Comparison of ENCODE assay signal across 8 cellular contexts in genomic region chr1:156727914-156728598, GRCh38. TPM values are rescaled to one million over a fixed set of nuclear protein-coding genes. Genes with fewer than 3 reads are reported as not detected.
A peak's percentile ranks its signal among the peaks of the same experiment; 100 is the strongest.
DNase-seq lines count a peak whose midpoint lies in the region; ATAC-seq and TF ChIP-seq lines count a peak whose summit lies in the region.

METTL25B (plus strand) TSS chr1:156728469; CDS start chr1:156729105, 636 bp downstream.

- H3K4me1 ChIP-seq in body of pancreas: peaks cover 50% of the 10 kb centered on the region
- peaks cover 23% of the 10 kb centered on the region for H3K4me1 ChIP-seq in iPS-20b (ENCODE audit: insufficient read depth, low read length)
- H3K4me1 ChIP-seq in skeletal muscle tissue (ENCODE audit: control insufficient read depth in 3 of 3, insufficient read depth in 3 of 3, low read length in 3 of 3): peaks cover 36 to 53% (median 41%) of the 10 kb centered on the region in 3 donors

- intact Hi-C loops in body of pancreas (cut with DNase I): no loop called here

- H3K36me3 ChIP-seq in body of pancreas (replicated peaks in 1 of 2; ENCODE audit: insufficient read depth in 1 of 2, low read depth in 2 of 2): peaks cover 0 to 6% of the 10 kb centered on the region in 2 donors
- H3K36me3 ChIP-seq in iPS-20b (ENCODE audit: insufficient read depth, low read depth, low read length): peaks cover 47% of the 10 kb centered on the region
- peaks cover 17 to 30% (median 28%) of the 10 kb centered on the region in 3 donors for H3K36me3 ChIP-seq in skeletal muscle tissue (ENCODE audit: control insufficient read depth in 3 of 3, insufficient read depth in 3 of 3, low read length in 3 of 3)

- H3K4me3 ChIP-seq in body of pancreas (peak within 1 kb of the TSS; percentile 46 to 85), iPS-20b (ENCODE audit: low read length) (peak within 1 kb of the TSS; percentile 99), skeletal muscle tissue (ENCODE audit: low read length in 3 of 3) (peak within 1 kb of the TSS; percentile 88 to 100 (median 99))

- whole genome bisulfite sequencing in body of pancreas, 2 donors: 0% methylated on average over 7 to 36 of the region's 46 CpGs

- DNase-seq in activated CD4-positive, alpha-beta T cell treated with anti-CD3 and anti-CD28 coated beads for 24 hours (ENCODE audit: low read depth in 2 of 2): peak; percentile 54 to 73
- DNase-seq in activated CD4-positive, alpha-beta T cell treated with anti-CD3 and anti-CD28 coated beads for 1 hour: no peak
- peak; percentile 79 for DNase-seq in NCI-H1105 treated with DMSO at 0.1 percent for 48 hours (lab: John Stamatoyannopoulos, UW)
- DNase-seq in T-helper 2 cell: peak in 4 of 5 experiments; percentile 47 to 91 (median 66)
- DNase-seq in body of pancreas: peak; percentile 82 to 85 (median 84)

- no peaks in the 10 kb centered on the region for H3K27me3 ChIP-seq in body of pancreas
- H3K27me3 ChIP-seq in iPS-20b (ENCODE audit: insufficient read depth, low read length): no peaks in the 10 kb centered on the region
- no peaks in the 10 kb centered on the region for H3K27me3 ChIP-seq in skeletal muscle tissue (ENCODE audit: control insufficient read depth in 3 of 3, insufficient read depth in 3 of 3, low read length in 3 of 3)

- H3K27ac ChIP-seq in body of pancreas: peak within 1 kb of the TSS; percentile 93 to 97 (median 96)
- peak within 1 kb of the TSS; percentile 86 for H3K27ac ChIP-seq in iPS-20b (ENCODE audit: low read length)
- peak within 1 kb of the TSS; percentile 97 for H3K27ac ChIP-seq in skeletal muscle tissue (ENCODE audit: low read depth, low read length)

- H3K9me3 ChIP-seq in body of pancreas (no peaks in the 10 kb centered on the region), iPS-20b (ENCODE audit: insufficient read depth, low read depth, low read length) (no peaks in the 10 kb centered on the region), skeletal muscle tissue (ENCODE audit: control insufficient read depth in 3 of 3, low read length in 3 of 3) (no peaks in the 10 kb centered on the region)

- no peak for TF ChIP-seq CTCF in body of pancreas (IDR thresholded peaks at IDR 0.05)

- peak; percentile 21 to 78 (median 77) for TF ChIP-seq POLR2A in body of pancreas (IDR thresholded peaks at IDR 0.05)

- peak within 1 kb of the TSS; percentile 97 for H3K9ac ChIP-seq in iPS-20b (ENCODE audit: low read depth, low read length)
- peak within 1 kb of the TSS; percentile 92 to 96 (median 95) for H3K9ac ChIP-seq in skeletal muscle tissue (ENCODE audit: low read depth in 1 of 3, low read length in 3 of 3)

- ATAC-seq in HG02678 (IDR thresholded peaks at IDR 0.05; ENCODE audit: unreplicated experiment) (peak; percentile 60), body of pancreas (peak; percentile 82)

RNA-seq across cellular contexts. Expression of gene METTL25B, which starts in this region (rescaled TPM):
- total RNA-seq in body of pancreas: 10 to 100 TPM; 14.5 to 68.2 TPM
- total RNA-seq in skeletal muscle tissue: 4.2 TPM
